In the genomic region with DNA sequence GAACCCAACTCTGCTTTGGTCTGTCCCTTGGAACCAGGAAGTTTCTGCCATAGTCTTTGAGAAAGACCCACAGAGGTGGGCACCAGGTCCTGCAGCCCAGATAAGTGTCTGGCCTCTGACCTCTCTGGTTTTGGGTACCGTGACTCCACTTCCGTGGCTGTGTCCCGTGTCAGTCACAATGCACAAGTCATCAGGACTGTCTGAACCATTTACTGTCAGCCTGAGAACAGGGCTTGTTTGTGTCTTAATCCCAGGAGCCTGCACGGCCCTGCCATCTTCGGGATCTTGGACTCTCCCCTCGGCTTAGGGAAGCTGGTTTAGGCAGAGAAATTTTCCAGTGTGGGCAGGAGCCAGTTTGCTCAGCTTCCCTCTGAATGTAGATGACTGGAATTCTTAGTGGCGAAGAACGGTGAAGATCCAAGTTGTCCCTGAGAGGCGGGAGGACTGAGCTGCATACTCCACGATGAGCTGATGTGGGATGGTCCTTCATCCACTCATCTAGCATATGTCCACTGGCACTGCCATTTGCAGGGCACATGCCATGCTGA, we compare ENCODE assay signal across 14 cellular contexts. TPM values are rescaled to one million over a fixed set of nuclear protein-coding genes. Genes with fewer than 3 reads are reported as not detected.
DNase-seq lines count a peak whose midpoint lies in the region; ATAC-seq, FAIRE-seq and TF ChIP-seq lines count a peak whose summit lies in the region.
"Had no signal": no experiment of that assay in that cellular context is flagged by ENCODE, and none has a peak within 500 bp of the region (broad histone marks: within the 10 kb centered on the region; RNA-seq: fewer than 3 reads in every experiment).

No MANE protein-coding gene starts in this region.

- POLR2A ChIA-PET in H1 (lab: Charles Lee; ENCODE audit: partially characterized antibody) = interaction anchor here (1.7 kb wide), 1 partner anchor 19 kb away, joined by 5 read pairs; no protein-coding TSS in a partner anchor

- no peaks in the 10 kb centered on the region for H3K9me3 ChIP-seq in H1 (ENCODE audit: insufficient read depth in 2 of 2, low read depth in 1 of 2, low read length in 1 of 2)
- H3K9me3 ChIP-seq in muscle layer of duodenum (ENCODE audit: control insufficient read depth in 1 of 2, low read length in 2 of 2) = no peaks in the 10 kb centered on the region
- no peaks in the 10 kb centered on the region for H3K9me3 ChIP-seq in testis

- H3K4ac ChIP-seq in H1 (replicated peaks; ENCODE audit: insufficient read length, low read depth, low read length) = no peak overlapping the region

- DNase-seq in SK-MEL-5 (ENCODE audit: low read depth, low spot score) (peak; percentile 88), H1 (ENCODE audit: low read depth in 1 of 2, low spot score in 2 of 2) (no peak), testis (no peak), UCSD-AML1 (lab: John Stamatoyannopoulos, UW; ENCODE audit: unreplicated experiment) (no peak), NOMO-1 treated with dmso at 0.1 percent for 144 hours (lab: John Stamatoyannopoulos, UW; ENCODE audit: unreplicated experiment) (no peak)
- no peak for DNase-seq in activated T-cell treated with anti-CD3 and anti-CD28 coated beads, Interleukin-2, amount 50 U/mL, for 4 hours
- DNase-seq: CD4-positive, alpha-beta memory T cell; effector memory CD8-positive, alpha-beta T cell; GF-D8; hippocampal formation; Kasumi-1; small intestine had no signal

- H3K4me1 ChIP-seq in H1 (replicated peaks in 1 of 4; ENCODE audit: control insufficient read depth in 3 of 4, insufficient read depth in 4 of 4, low read length in 3 of 4) (peaks cover 0 to 5% (median 2%) of the 10 kb centered on the region in 4 experiments; a peak in 3 of 7 replicates), muscle layer of duodenum (ENCODE audit: control insufficient read depth in 1 of 2, insufficient read depth in 2 of 2, low read length in 2 of 2) (peaks cover 51 to 96% of the 10 kb centered on the region in 2 donors), testis (peaks cover 75% of the 10 kb centered on the region)

- H3K4me2 ChIP-seq in H1 (ENCODE audit: insufficient read depth in 1 of 2, low read depth in 2 of 2, low read length in 2 of 2) = no peak overlapping the region

- no peak for TF ChIP-seq EP300 in H1 (IDR thresholded peaks at IDR 0.05; ENCODE audit: borderline replicate concordance in 1 of 2, low read depth in 2 of 2, low read length in 2 of 2)

- H3K79me2 ChIP-seq in H1 (ENCODE audit: control insufficient read depth in 1 of 2, insufficient read depth in 2 of 2, low read length in 2 of 2) = no peaks in the 10 kb centered on the region

- H2AFZ ChIP-seq in H1 (ENCODE audit: low read length) = no peak overlapping the region

- TF ChIP-seq RAD21 in H1 (IDR thresholded peaks at IDR 0.05 in 1 of 2, conservative IDR thresholded peaks at IDR 0.05 in 1 of 2; ENCODE audit: low read depth in 2 of 2, low read length in 2 of 2) = no peak

- H3K27me3 ChIP-seq in H1 (replicated peaks in 1 of 4; ENCODE audit: control insufficient read depth in 3 of 4, extremely low read depth in 1 of 4, insufficient read depth in 3 of 4, low read length in 3 of 4) = peaks cover 10 to 59% (median 51%) of the 10 kb centered on the region in 4 experiments
- H3K27me3 ChIP-seq in muscle layer of duodenum (ENCODE audit: low read depth, low read length) = no peaks in the 10 kb centered on the region
- no peaks in the 10 kb centered on the region for H3K27me3 ChIP-seq in testis

- H2AK5ac ChIP-seq in H1 (ENCODE audit: low read depth, low read length) = 0 out of 2 replicates have a peak overlapping the region, but pooled peaks have one; percentile 40

- CTCF ChIA-PET in H1 (lab: Charles Lee; ENCODE audit: partially characterized antibody) = interaction anchor here (0.7 to 4.2 kb wide), 13 partner anchors 10 to 513 kb away, joined by 3 to 42 read pairs (median 6); a partner anchor contains a TSS

- peaks cover 3% of the 10 kb centered on the region for H3K36me3 Mint-ChIP-seq in activated T-cell treated with anti-CD3 and anti-CD28 coated beads, Interleukin-2, amount 50 U/mL, for 4 hours (ENCODE audit: insufficient read depth)
- H3K36me3 Mint-ChIP-seq: CD4-positive, alpha-beta memory T cell had no signal

- H3K56ac ChIP-seq in H1 (replicated peaks; ENCODE audit: insufficient read length, low read depth, low read length) = no peak overlapping the region

- H2BK15ac ChIP-seq in H1 (ENCODE audit: low read length) = 0 out of 2 replicates have a peak overlapping the region, but pooled peaks have one; percentile 12

- H3K27ac ChIP-seq in H1 (ENCODE audit: low read depth, low read length) = no peak overlapping the region
- peak overlapping the region; percentile 90 for H3K27ac ChIP-seq in muscle layer of duodenum (ENCODE audit: low read length)
- H3K27ac ChIP-seq in testis = peak overlapping the region; percentile 91 to 94

- no peak overlapping the region for H2BK5ac ChIP-seq in H1 (ENCODE audit: low read depth, low read length)

- H4K91ac ChIP-seq in H1 (replicated peaks; ENCODE audit: insufficient read length, low read length) = no peak overlapping the region

- intact Hi-C loops in testis (cut with DNase I; ENCODE audit: low total_unique reads) = loop anchor here (5.0 kb wide), 1 partner anchor 92 kb away; a partner anchor contains a TSS

- H3K36me3 ChIP-seq in H1 (ENCODE audit: control insufficient read depth in 2 of 4, insufficient read depth in 4 of 4, low read length in 3 of 4) (no peaks in the 10 kb centered on the region), muscle layer of duodenum (ENCODE audit: control insufficient read depth in 1 of 2, insufficient read depth in 2 of 2, low read length in 2 of 2) (peaks cover 7% of the 10 kb centered on the region in 2 donors), testis (ENCODE audit: low read depth, missing control alignments) (no peaks in the 10 kb centered on the region)

- no peak overlapping the region for H3K9ac ChIP-seq in H1 (replicated peaks in 1 of 4; ENCODE audit: extremely low read depth in 1 of 4, low read depth in 3 of 4, low read length in 3 of 4)

- H2BK20ac ChIP-seq in H1 (ENCODE audit: low read length) = no peak overlapping the region

- H3K4me3 ChIP-seq in H1 (ENCODE audit: extremely low read depth in 1 of 4, insufficient read depth in 2 of 4, low read depth in 3 of 4, low read length in 4 of 4) (no peak overlapping the region), muscle layer of duodenum (ENCODE audit: low read depth in 1 of 2, low read length in 2 of 2) (no peak overlapping the region), testis (no peak overlapping the region)

- no peaks in the 10 kb centered on the region for H3K27me3 Mint-ChIP-seq in activated T-cell treated with anti-CD3 and anti-CD28 coated beads, Interleukin-2, amount 50 U/mL, for 4 hours (ENCODE audit: low read depth)
- H3K27me3 Mint-ChIP-seq: CD4-positive, alpha-beta memory T cell; effector memory CD8-positive, alpha-beta T cell had no signal

- no peak for ATAC-seq in HG03521 (IDR thresholded peaks at IDR 0.05; ENCODE audit: unreplicated experiment)
- ATAC-seq in activated T-cell treated with anti-CD3 and anti-CD28 coated beads, Interleukin-2, amount 50 U/mL, for 4 hours = no peak
- ATAC-seq: effector memory CD8-positive, alpha-beta T cell had no signal

- no peak for TF ChIP-seq CTCF in H1 (IDR thresholded peaks at IDR 0.05; ENCODE audit: control extremely low read depth in 1 of 3, insufficient read depth in 1 of 3, low read depth in 1 of 3, low read length in 3 of 3)
- no peak for TF ChIP-seq CTCF in testis (IDR thresholded peaks at IDR 0.05)

- in situ Hi-C loops in SK-MEL-5 (cut with HindIII; ENCODE audit: low pct_unique_long_range_greater_than_20kb, low sequenced_read_pairs) = no loop called here

- H2BK12ac ChIP-seq in H1 (ENCODE audit: low read depth, low read length) = no peak overlapping the region

- no peak overlapping the region for H4K8ac ChIP-seq in H1 (ENCODE audit: extremely low read depth, insufficient read depth, low read length)

- H3K4me3 Mint-ChIP-seq in activated T-cell treated with anti-CD3 and anti-CD28 coated beads, Interleukin-2, amount 50 U/mL, for 4 hours = no peak overlapping the region
- H3K4me3 Mint-ChIP-seq: CD4-positive, alpha-beta memory T cell; effector memory CD8-positive, alpha-beta T cell had no signal

- WGBS in H1 (ENCODE audit: extremely low coverage in 1 of 2, insufficient coverage in 1 of 2, insufficient read length in 1 of 2, insufficient replicate concordance in 2 of 2, low coverage in 1 of 2, low lambda C conversion rate in 2 of 2, missing lambda C conversion rate in 1 of 2), 2 experiments = 88% methylated on average over 10 of the region's 10 CpGs; no CpG with 5 or more reads in 1 of the 2 experiments
- 59 to 66% methylated on average over 10 of the region's 10 CpGs for WGBS in testis, 2 donors

- H2BK120ac ChIP-seq in H1 (replicated peaks; ENCODE audit: low read depth, low read length) = no peak overlapping the region

- H4K5ac ChIP-seq in H1 (ENCODE audit: insufficient read length, low read depth, low read length) = no peak overlapping the region

- H3K14ac ChIP-seq in H1 (ENCODE audit: insufficient read length) = no peak overlapping the region

- H3K4me1 Mint-ChIP-seq in activated T-cell treated with anti-CD3 and anti-CD28 coated beads, Interleukin-2, amount 50 U/mL, for 4 hours (ENCODE audit: low read depth) = peaks cover 2% of the 10 kb centered on the region

- no peaks in the 10 kb centered on the region for H3K79me1 ChIP-seq in H1 (ENCODE audit: low read depth, low read length)

- no peak for TF ChIP-seq POLR2A in H1 (IDR thresholded peaks at IDR 0.05; ENCODE audit: control extremely low read depth in 1 of 2, low read depth in 2 of 2, low read length in 2 of 2)
- no peak for TF ChIP-seq POLR2A in testis (IDR thresholded peaks at IDR 0.05)

- no peaks in the 10 kb centered on the region for H3K23me2 ChIP-seq in H1 (ENCODE audit: low read depth, low read length)

- no peak for FAIRE-seq in H1 (lab: Jason Lieb, UNC)
- FAIRE-seq: small intestine had no signal

- H4K20me1 ChIP-seq in H1 (replicated peaks in 1 of 2; ENCODE audit: control insufficient read depth in 1 of 2, insufficient read depth in 2 of 2, low read length in 2 of 2) = peaks cover 4 to 15% of the 10 kb centered on the region in 2 experiments

- H3K18ac ChIP-seq in H1 (ENCODE audit: extremely low read depth, low read length) = no peak overlapping the region

- no peak overlapping the region for H3K23ac ChIP-seq in H1 (ENCODE audit: insufficient read length)

- no peaks in the 10 kb centered on the region for H3K9me3 Mint-ChIP-seq in activated T-cell treated with anti-CD3 and anti-CD28 coated beads, Interleukin-2, amount 50 U/mL, for 4 hours
- H3K9me3 Mint-ChIP-seq: CD4-positive, alpha-beta memory T cell; effector memory CD8-positive, alpha-beta T cell had no signal

RNA-seq across cellular contexts. Expression of a gene that starts 12.0 kb away (rescaled TPM):
- 343 and 358 TPM in 2 replicates for total RNA-seq in SK-MEL-5 (2014; rRNA removed; shearing (Covaris generic))
- 425 and 531 TPM in 2 replicates for polyA plus RNA-seq in SK-MEL-5 (2015; cell fraction: cytosol; rRNA removed)
- 175 and 210 TPM in 2 replicates for polyA plus RNA-seq in SK-MEL-5 (2015; cell fraction: nucleus; rRNA removed)
- total RNA-seq in H1 (2021; fragmentation: NEBNext Ultra II Directional; extraction: Animal tissue kit (Norgen Biotek cat#: 25700)) = 49.7 and 52.3 TPM in 2 replicates
- 94.5 and 107 TPM in 2 replicates for polyA plus RNA-seq in H1 (2011; rRNA removed)
- 101 TPM for polyA plus RNA-seq in H1 (2011; cell fraction: cytosol; rRNA removed)
- polyA plus RNA-seq in H1 (2011; cell fraction: nucleus; rRNA removed) = 135 TPM
- 54.3 to 109 TPM (median 91.7 TPM) in 4 replicates for polyA plus RNA-seq in H1 (2012, experiment 1 of 2)
- 62.4 TPM for polyA plus RNA-seq in H1 (2012, experiment 2 of 2)
- 15.2 TPM for polyA plus RNA-seq in H1 (2013, experiment 1 of 2)
- 14.2 TPM for polyA plus RNA-seq in H1 (2013, experiment 2 of 2)
- polyA minus RNA-seq in H1 (2011; rRNA and poly(A)+ RNA removed) = 113 and 127 TPM in 2 replicates
- 70.7 TPM for polyA minus RNA-seq in H1 (2011; cell fraction: cytosol; rRNA and poly(A)+ RNA removed)
- 53.4 TPM for polyA minus RNA-seq in H1 (2011; cell fraction: nucleus; rRNA and poly(A)+ RNA removed)
- 100 to 1,000 TPM; 206 to 356 TPM for total RNA-seq in testis
- 392 TPM for polyA plus RNA-seq in testis (ENCODE audit: insufficient read depth, low read depth, low replicate concordance)
- total RNA-seq in activated T-cell treated with anti-CD3 and anti-CD28 coated beads, Interleukin-2, amount 50 U/mL, for 4 hours = 1 to 10 TPM; 1.3 to 2.0 (median 1.9) TPM

Comparison
In these comparisons a context has a peak if more than half of its experiments do, and no peak if none do; other contexts are left out.
1. RNA of a gene that starts 12.0 kb away (total RNA-seq): 206 to 356 TPM in testis, 343 to 358 TPM in SK-MEL-5 and 49.7 to 52.3 TPM in H1; 1.3 to 2.0 TPM in activated T-cell treated with anti-CD3 and anti-CD28 coated beads, Interleukin-2, amount 50 U/mL, for 4 hours; every median in the first group is over 10 times any median in the second.